Comparison of ENCODE assay signal across 10 cellular contexts in the genomic region with DNA sequence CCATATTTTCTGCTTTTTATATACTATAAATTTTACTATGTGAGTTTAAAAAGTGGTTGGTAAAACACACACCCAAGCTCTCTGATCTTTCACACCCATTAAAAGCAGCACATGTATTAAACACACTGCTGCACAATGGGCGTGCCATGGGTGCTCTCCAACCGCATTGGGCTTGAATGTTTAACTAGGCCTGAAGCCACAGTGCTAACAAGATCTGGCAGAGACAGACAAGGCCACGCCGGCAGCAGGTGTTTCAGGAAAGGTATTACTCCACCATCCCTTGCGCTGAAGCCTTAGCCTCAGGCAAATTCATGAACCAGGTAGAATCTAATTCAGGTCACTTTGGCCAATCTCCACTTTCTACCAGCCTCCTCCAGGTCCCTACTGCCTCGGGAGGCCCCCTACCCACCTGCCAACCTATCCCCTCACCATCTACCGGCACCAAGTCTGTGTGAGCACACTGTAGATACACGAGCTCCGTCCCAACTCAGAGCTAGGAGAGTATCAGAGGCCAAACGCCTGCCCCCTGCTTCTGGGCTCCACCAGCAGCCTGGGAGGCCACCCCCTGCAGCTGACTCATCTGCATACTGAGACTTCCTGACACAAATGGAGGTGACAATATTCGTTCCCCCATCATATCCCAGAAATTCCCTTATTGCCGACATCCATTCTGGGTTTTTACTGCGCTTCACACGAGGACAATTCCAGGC.
DNase-seq lines count a peak whose midpoint lies in the region; ATAC-seq and TF ChIP-seq lines count a peak whose summit lies in the region.
"Had no signal": no experiment of that assay in that cellular context is flagged by ENCODE, and none has a peak within 500 bp of the region (broad histone marks: within the 10 kb centered on the region; RNA-seq: fewer than 3 reads in every experiment).

No MANE protein-coding gene starts in this region.

- H3K4me3 ChIP-seq in breast epithelium (no peak overlapping the region), muscle layer of duodenum (ENCODE audit: low read depth in 1 of 2, low read length in 2 of 2) (no peak overlapping the region)

- H3K27me3 ChIP-seq in breast epithelium (no peaks in the 10 kb centered on the region), muscle layer of duodenum (ENCODE audit: low read depth, low read length) (no peaks in the 10 kb centered on the region)

- TF ChIP-seq POLR2A in breast epithelium (IDR thresholded peaks at IDR 0.05): no peak

- intact Hi-C loops in breast epithelium (cut with DNase I; ENCODE audit: low total_unique reads): no loop called here

- H3K4me1 ChIP-seq in breast epithelium: peaks cover 0 to 5% of the 10 kb centered on the region in 2 donors
- peaks cover under 1 to 15% of the 10 kb centered on the region in 2 donors for H3K4me1 ChIP-seq in muscle layer of duodenum (ENCODE audit: control insufficient read depth in 1 of 2, insufficient read depth in 2 of 2, low read length in 2 of 2)

- H3K9me3 ChIP-seq in breast epithelium: no peaks in the 10 kb centered on the region
- H3K9me3 ChIP-seq in muscle layer of duodenum (ENCODE audit: control insufficient read depth in 1 of 2, low read length in 2 of 2): no peaks in the 10 kb centered on the region

- no peak for ATAC-seq in GM19351 (IDR thresholded peaks at IDR 0.05; ENCODE audit: unreplicated experiment)

- TF ChIP-seq CTCF in breast epithelium (IDR thresholded peaks at IDR 0.05): no peak

- H3K27ac ChIP-seq in breast epithelium: peak overlapping the region in 1 of 2 donors; percentile 5
- peak overlapping the region; percentile 31 for H3K27ac ChIP-seq in muscle layer of duodenum (ENCODE audit: low read length)

- DNase-seq in DMS79 (lab: John Stamatoyannopoulos, UW): peak; percentile 92
- DNase-seq in NCI-H187 (lab: John Stamatoyannopoulos, UW): peak; percentile 69 to 73
- peak; percentile 75 to 81 for DNase-seq in breast epithelium (ENCODE audit: low spot score in 2 of 2)
- no peak for DNase-seq in NK-92 treated with Interleukin-12 subunit alpha and Interleukin-12 subunit beta, amount 100 ng/mL, for 24 hours (lab: John Stamatoyannopoulos, UW)
- no peak for DNase-seq in 8988T
- no peak for DNase-seq in T1000 (lab: John Stamatoyannopoulos, UW)
- DNase-seq: activated naive CD4-positive, alpha-beta T cell treated with anti-CD3 and anti-CD28 coated beads, Interleukin-2, amount 10 ng/mL, durations not matched to agents 7 days and 5 days; NCI-H1694 treated with DMSO at 0.1 percent for 48 hours had no signal

- H3K36me3 ChIP-seq in breast epithelium: no peaks in the 10 kb centered on the region
- H3K36me3 ChIP-seq in muscle layer of duodenum (ENCODE audit: control insufficient read depth in 1 of 2, insufficient read depth in 2 of 2, low read length in 2 of 2): no peaks in the 10 kb centered on the region

Comparison
In these comparisons a context has a peak if more than half of its experiments do, and no peak if none do; other contexts are left out.
1. DNase-seq: peak in DMS79 (single experiment), NCI-H187 (2 of 2) and breast epithelium (2 of 2); none in NK-92 treated with Interleukin-12 subunit alpha and Interleukin-12 subunit beta, amount 100 ng/mL, for 24 hours (single experiment), 8988T (single experiment) and T1000 (single experiment).